Comparison of ENCODE assay signal across 21 cellular contexts in the genomic region with DNA sequence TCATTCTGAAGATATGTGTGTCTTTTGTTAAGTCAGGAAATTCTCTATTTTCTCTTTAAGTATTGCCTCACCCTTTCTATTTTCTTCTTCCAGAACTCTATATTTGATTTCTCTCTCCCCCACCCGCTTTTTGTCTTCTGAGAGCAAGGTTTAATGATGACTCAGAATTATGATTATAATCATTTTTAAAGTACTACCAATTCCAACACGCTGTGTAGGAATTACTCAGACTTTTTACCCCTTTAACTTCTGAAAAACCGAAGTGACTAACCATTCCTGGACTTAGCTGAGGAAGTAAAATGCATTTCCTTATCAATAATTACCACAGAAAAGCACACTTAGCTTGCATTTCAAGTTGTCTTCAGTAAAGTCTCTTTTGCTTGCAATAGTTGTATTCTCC. TPM values are rescaled to one million over a fixed set of nuclear protein-coding genes. Genes with fewer than 3 reads are reported as not detected.
A peak's percentile ranks its signal among the peaks of the same experiment; 100 is the strongest.
DNase-seq lines count a peak whose midpoint lies in the region; ATAC-seq, FAIRE-seq and TF ChIP-seq lines count a peak whose summit lies in the region.
"Had no signal": no experiment of that assay in that cellular context is flagged by ENCODE, and none has a peak within 500 bp of the region (broad histone marks: within the 10 kb centered on the region; RNA-seq: fewer than 3 reads in every experiment).

No MANE protein-coding gene starts in this region.

- POLR2A ChIA-PET in activated CD4-positive, alpha-beta memory T cell treated with anti-CD3 and anti-CD28 coated beads for 36 hours (lab: Charles Lee) = interaction anchor here (1.2 kb wide), 1 partner anchor 21 kb away, joined by 3 read pairs; a partner anchor contains a TSS

- H4K20me1 ChIP-seq in astrocyte (ENCODE audit: insufficient read depth, low read length) = no peaks in the 10 kb centered on the region

- H3K4me1 ChIP-seq in astrocyte (ENCODE audit: insufficient read depth, low read length) = peaks cover 7% of the 10 kb centered on the region

- TF ChIP-seq CTCF in HFFc6 (IDR thresholded peaks at IDR 0.05) (no peak), astrocyte (IDR thresholded peaks at IDR 0.05; ENCODE audit: insufficient read depth, low read depth, low read length) (no peak)

- ATAC-seq in HG02678 (IDR thresholded peaks at IDR 0.05; ENCODE audit: unreplicated experiment) = no peak
- ATAC-seq: effector memory CD8-positive, alpha-beta T cell had no signal

- H3K36me3 Mint-ChIP-seq in HFFc6 (ENCODE audit: low read depth) = peaks cover 5% of the 10 kb centered on the region; the same call in 1 of the 2 replicates
- peaks cover 2% of the 10 kb centered on the region for H3K36me3 Mint-ChIP-seq in astrocyte (ENCODE audit: low read depth, unreplicated experiment)
- H3K36me3 Mint-ChIP-seq in activated CD4-positive, alpha-beta memory T cell treated with anti-CD3 and anti-CD28 coated beads for 36 hours = peaks cover 4% of the 10 kb centered on the region
- H3K36me3 Mint-ChIP-seq: brain had no signal

- peak overlapping the region; percentile 70 for H3K4me2 ChIP-seq in astrocyte (ENCODE audit: low read length)

- no peaks in the 10 kb centered on the region for H3K27me3 ChIP-seq in astrocyte (ENCODE audit: insufficient read depth, low read length)

- no peaks in the 10 kb centered on the region for H3K79me2 ChIP-seq in astrocyte (ENCODE audit: insufficient read depth, low read length)

- no peaks in the 10 kb centered on the region for H3K9me3 ChIP-seq in astrocyte (ENCODE audit: insufficient read depth, low read depth, low read length)
- H3K9me3 ChIP-seq: thoracic aorta had no signal

- H3K9me3 Mint-ChIP-seq in HFFc6 (no peaks in the 10 kb centered on the region), astrocyte (ENCODE audit: unreplicated experiment) (peaks cover 2% of the 10 kb centered on the region)
- H3K9me3 Mint-ChIP-seq in activated CD4-positive, alpha-beta memory T cell treated with anti-CD3 and anti-CD28 coated beads for 36 hours = peaks cover 4% of the 10 kb centered on the region
- H3K9me3 Mint-ChIP-seq: effector memory CD8-positive, alpha-beta T cell; T-helper 2 cell treated with Interferon-gamma antibody and Interleukin-4, amounts not matched to agents 5 μg/mL and 100 μg/mL, for 36 hours had no signal

- intact Hi-C loops in activated CD4-positive, alpha-beta memory T cell treated with anti-CD3 and anti-CD28 coated beads for 36 hours (cut with micrococcal nuclease) = no loop called here

- H2AFZ ChIP-seq in astrocyte (ENCODE audit: low read depth, low read length) = no peak overlapping the region

- peak overlapping the region; percentile 39 for H3K4me3 ChIP-seq in astrocyte (ENCODE audit: insufficient read depth, low read depth, low read length)
- H3K4me3 ChIP-seq: thoracic aorta had no signal

- H3K9ac ChIP-seq in astrocyte (ENCODE audit: low read length) = no peak overlapping the region

- H3K27me3 Mint-ChIP-seq in HFFc6 (ENCODE audit: insufficient read depth) (peaks cover 2% of the 10 kb centered on the region), astrocyte (ENCODE audit: low read depth, unreplicated experiment) (no peaks in the 10 kb centered on the region)
- no peaks in the 10 kb centered on the region for H3K27me3 Mint-ChIP-seq in activated CD4-positive, alpha-beta memory T cell treated with anti-CD3 and anti-CD28 coated beads for 36 hours
- H3K27me3 Mint-ChIP-seq: brain; effector memory CD8-positive, alpha-beta T cell; progenitor cell of endocrine pancreas had no signal

- FAIRE-seq in astrocyte (lab: Jason Lieb, UNC) = no peak
- FAIRE-seq: GM12891, kidney, RCC 7860 had no signal

- CTCF ChIA-PET in activated CD4-positive, alpha-beta memory T cell treated with anti-CD3 and anti-CD28 coated beads for 36 hours (lab: Charles Lee) = no interaction called here

- H3K4me1 Mint-ChIP-seq in HFFc6 (ENCODE audit: low read depth) (peaks cover 20% of the 10 kb centered on the region), astrocyte (ENCODE audit: low read depth, unreplicated experiment) (no peaks in the 10 kb centered on the region)
- peaks cover 14% of the 10 kb centered on the region for H3K4me1 Mint-ChIP-seq in activated CD4-positive, alpha-beta memory T cell treated with anti-CD3 and anti-CD28 coated beads for 36 hours (ENCODE audit: low read depth)
- H3K4me1 Mint-ChIP-seq: brain had no signal

- H3K4me3 Mint-ChIP-seq in HFFc6 = peak overlapping the region; percentile 6
- H3K4me3 Mint-ChIP-seq in astrocyte (ENCODE audit: unreplicated experiment) = no peak overlapping the region
- H3K4me3 Mint-ChIP-seq in activated CD4-positive, alpha-beta memory T cell treated with anti-CD3 and anti-CD28 coated beads for 36 hours = no peak overlapping the region
- H3K4me3 Mint-ChIP-seq: brain; effector memory CD8-positive, alpha-beta T cell; T-helper 2 cell treated with Interferon-gamma antibody and Interleukin-4, amounts not matched to agents 5 μg/mL and 100 μg/mL, for 36 hours had no signal

- DNase-seq in AG08396 (ENCODE audit: low spot score) (peak; percentile 63), HFFc6 (peak; percentile 15), astrocyte (ENCODE audit: low read depth) (peak; percentile 59), hepatic stellate cell (ENCODE audit: low spot score) (peak; percentile 46), DMS53 treated with DMSO at 0.1 percent for 48 hours (lab: John Stamatoyannopoulos, UW; ENCODE audit: unreplicated experiment) (no peak), KBM-7 (no peak)
- no peak for DNase-seq in activated CD4-positive, alpha-beta memory T cell treated with anti-CD3 and anti-CD28 coated beads for 36 hours
- DNase-seq: activated CD4-positive, alpha-beta T cell treated with anti-CD3 and anti-CD28 coated beads, Interleukin-2, amount 50 U/mL, for 4 hours; activated effector memory CD4-positive, alpha-beta T cell treated with Interleukin-2 at 50 U/mL for 16 hours; C1 segment of cervical spinal cord; effector memory CD8-positive, alpha-beta T cell; NCI-H1694; NCI-H446 treated with DMSO at 0.1 percent for 48 hours had no signal

- H3K36me3 ChIP-seq in astrocyte (ENCODE audit: insufficient read depth, low read length) = no peaks in the 10 kb centered on the region
- H3K36me3 ChIP-seq: thoracic aorta had no signal

- no peak overlapping the region for H3K27ac ChIP-seq in astrocyte (ENCODE audit: low read depth, low read length)
- H3K27ac ChIP-seq: thoracic aorta had no signal

- peak overlapping the region; percentile 10 for H3K27ac Mint-ChIP-seq in HFFc6
- no peak overlapping the region for H3K27ac Mint-ChIP-seq in astrocyte (ENCODE audit: unreplicated experiment)
- no peak overlapping the region for H3K27ac Mint-ChIP-seq in activated CD4-positive, alpha-beta memory T cell treated with anti-CD3 and anti-CD28 coated beads for 36 hours
- H3K27ac Mint-ChIP-seq: effector memory CD8-positive, alpha-beta T cell; progenitor cell of endocrine pancreas; T-helper 2 cell treated with Interferon-gamma antibody and Interleukin-4, amounts not matched to agents 5 μg/mL and 100 μg/mL, for 36 hours had no signal

- in situ Hi-C loops in KBM-7 (cut with MboI; ENCODE audit: low pct_unique_long_range_greater_than_20kb, low sequenced_read_pairs) = no loop called here

RNA-seq across cellular contexts. Expression of a gene that starts 20.8 kb away (rescaled TPM):
- total RNA-seq in HFFc6 (2021; fragmentation: NEBNext Ultra II Directional; extraction: Animal tissue kit (Norgen Biotek cat#: 25700)) = 1 to 10 TPM; 4.4 to 5.2 (median 4.7) TPM
- 5.6 and 6.2 TPM in 2 replicates for total RNA-seq in astrocyte
- total RNA-seq in activated CD4-positive, alpha-beta memory T cell treated with anti-CD3 and anti-CD28 coated beads for 36 hours = 10 to 100 TPM; 11.1 to 12.4 TPM

Comparison
In these comparisons a context has a peak if more than half of its experiments do, and no peak if none do; other contexts are left out.
1. DNase-seq: peak in AG08396 (single experiment), HFFc6 (single experiment), astrocyte (single experiment) and hepatic stellate cell (single experiment); none in DMS53 treated with DMSO at 0.1 percent for 48 hours (single experiment), activated CD4-positive, alpha-beta memory T cell treated with anti-CD3 and anti-CD28 coated beads for 36 hours (single experiment) and KBM-7 (single experiment).